ENCODE assay signal across 10 cellular contexts in genomic region chr3:139320551-139321309, GRCh38. TPM values are rescaled to one million over a fixed set of nuclear protein-coding genes. Genes with fewer than 3 reads are reported as not detected.
DNase-seq lines count a peak whose midpoint lies in the region; ATAC-seq and TF ChIP-seq lines count a peak whose summit lies in the region.
"Had no signal": no experiment of that assay in that cellular context is flagged by ENCODE, and none has a peak within 500 bp of the region (broad histone marks: within the 10 kb centered on the region; RNA-seq: fewer than 3 reads in every experiment).

No MANE protein-coding gene starts in this region.

- no peaks in the 10 kb centered on the region for H3K36me3 Mint-ChIP-seq in natural killer cell treated with Interleukin-12 subunit alpha and Interleukin-12 subunit beta and Interleukin-15 and Interleukin-18, amount 100 ng/mL, for 72 hours
- H3K36me3 Mint-ChIP-seq in natural killer cell (no peaks in the 10 kb centered on the region), T-helper 17 cell (ENCODE audit: low read depth) (no peaks in the 10 kb centered on the region), nephron progenitor cell (ENCODE audit: low read depth) (no peaks in the 10 kb centered on the region)
- no peaks in the 10 kb centered on the region for H3K36me3 Mint-ChIP-seq in CD4-positive, alpha-beta T cell (ENCODE audit: low read depth)

- H3K27me3 Mint-ChIP-seq in natural killer cell treated with Interleukin-12 subunit alpha and Interleukin-12 subunit beta and Interleukin-15 and Interleukin-18, amount 100 ng/mL, for 72 hours: peaks cover 18 to 25% of the 10 kb centered on the region in 2 donors
- peaks cover 14 to 15% of the 10 kb centered on the region in 2 donors for H3K27me3 Mint-ChIP-seq in natural killer cell (ENCODE audit: low read depth in 2 of 2)
- peaks cover 35% of the 10 kb centered on the region for H3K27me3 Mint-ChIP-seq in T-helper 17 cell
- peaks cover 19% of the 10 kb centered on the region for H3K27me3 Mint-ChIP-seq in nephron progenitor cell (ENCODE audit: low read depth, poor library complexity)
- H3K27me3 Mint-ChIP-seq in CD4-positive, alpha-beta T cell: peaks cover 13% of the 10 kb centered on the region

- ATAC-seq in natural killer cell treated with Interleukin-12 subunit alpha and Interleukin-12 subunit beta and Interleukin-15 and Interleukin-18, amount 100 ng/mL, for 72 hours: no peak
- no peak for ATAC-seq in natural killer cell
- no peak for ATAC-seq in T-helper 17 cell
- no peak for ATAC-seq in CD4-positive, alpha-beta T cell (ENCODE audit: poor library complexity)

- TF ChIP-seq EP300 in SK-N-SH (IDR thresholded peaks at IDR 0.05; ENCODE audit: borderline replicate concordance in 1 of 2, low read depth in 1 of 2, low read length in 1 of 2): no peak

- no peaks in the 10 kb centered on the region for H3K9me2 ChIP-seq in SK-N-SH

- no peaks in the 10 kb centered on the region for H3K4me1 Mint-ChIP-seq in natural killer cell treated with Interleukin-12 subunit alpha and Interleukin-12 subunit beta and Interleukin-15 and Interleukin-18, amount 100 ng/mL, for 72 hours (ENCODE audit: low read depth in 2 of 2)
- H3K4me1 Mint-ChIP-seq in natural killer cell (no peaks in the 10 kb centered on the region), T-helper 17 cell (peaks cover 3% of the 10 kb centered on the region), nephron progenitor cell (peaks cover 6% of the 10 kb centered on the region)
- H3K4me1 Mint-ChIP-seq in CD4-positive, alpha-beta T cell (ENCODE audit: low read depth): no peaks in the 10 kb centered on the region

- no peaks in the 10 kb centered on the region for H3K9me3 Mint-ChIP-seq in natural killer cell treated with Interleukin-12 subunit alpha and Interleukin-12 subunit beta and Interleukin-15 and Interleukin-18, amount 100 ng/mL, for 72 hours
- H3K9me3 Mint-ChIP-seq in natural killer cell (no peaks in the 10 kb centered on the region), nephron progenitor cell (no peaks in the 10 kb centered on the region)
- no peaks in the 10 kb centered on the region for H3K9me3 Mint-ChIP-seq in CD4-positive, alpha-beta T cell

- POLR2A ChIA-PET in CD4-positive, alpha-beta T cell (lab: Charles Lee): no interaction called here
- POLR2A ChIA-PET in SK-N-SH (lab: Yijun Ruan, JAX): no interaction called here

- no peak overlapping the region for H2AFZ ChIP-seq in SK-N-SH (ENCODE audit: low read depth)

- no peaks in the 10 kb centered on the region for H4K20me1 ChIP-seq in SK-N-SH (ENCODE audit: insufficient read depth)
- H4K20me1 ChIP-seq: BLaER1 had no signal

- peak; percentile 54 for DNase-seq in natural killer cell treated with Interleukin-12 subunit alpha and Interleukin-12 subunit beta and Interleukin-15 and Interleukin-18, amount 100 ng/mL, for 72 hours (ENCODE audit: low spot score)
- DNase-seq in natural killer cell: no peak
- no peak for DNase-seq in T-helper 17 cell
- DNase-seq in nephron progenitor cell: no peak
- DNase-seq in HUDEP-2 (lab: John Stamatoyannopoulos, UW; ENCODE audit: unreplicated experiment in 76 of 76): no peak
- no peak for DNase-seq in CD4-positive, alpha-beta T cell
- DNase-seq in NCI-H345 treated with DMSO at 0.1 percent for 48 hours (lab: John Stamatoyannopoulos, UW; ENCODE audit: unreplicated experiment): no peak
- no peak for DNase-seq in SK-N-SH
- DNase-seq: 8988T had no signal

- no peaks in the 10 kb centered on the region for H3F3A ChIP-seq in SK-N-SH (replicated peaks; ENCODE audit: insufficient read depth)

- WGBS in SK-N-SH (ENCODE audit: low lambda C conversion rate): 91% methylated on average over 8 of the region's 8 CpGs

- no peaks in the 10 kb centered on the region for H3K36me3 ChIP-seq in SK-N-SH (replicated peaks in 1 of 2; ENCODE audit: control insufficient read depth in 1 of 2, insufficient read depth in 2 of 2, low read length in 1 of 2)
- H3K36me3 ChIP-seq: BLaER1 had no signal

- peaks cover 0 to 13% of the 10 kb centered on the region in 2 experiments; a peak in 1 of 4 replicates for H3K4me1 ChIP-seq in SK-N-SH (ENCODE audit: control insufficient read depth in 1 of 2, insufficient read depth in 2 of 2, low read depth in 1 of 2, low read length in 1 of 2)
- H3K4me1 ChIP-seq: BLaER1 had no signal

- no peaks in the 10 kb centered on the region for H3K9me3 ChIP-seq in T-helper 17 cell (ENCODE audit: control insufficient read depth, low read length, poor library complexity, severe bottlenecking)
- H3K9me3 ChIP-seq in CD4-positive, alpha-beta T cell (ENCODE audit: control insufficient read depth, low read length): no peaks in the 10 kb centered on the region
- H3K9me3 ChIP-seq in SK-N-SH: no peaks in the 10 kb centered on the region

- no peak overlapping the region for H3K4me2 ChIP-seq in SK-N-SH
- H3K4me2 ChIP-seq: BLaER1 had no signal

- TF ChIP-seq RAD21 in SK-N-SH (IDR thresholded peaks at IDR 0.05; ENCODE audit: low read length): no peak

- CTCF ChIA-PET in CD4-positive, alpha-beta T cell (lab: Charles Lee): no interaction called here
- CTCF ChIA-PET in SK-N-SH (lab: Yijun Ruan, JAX): interaction anchor here (1.8 to 8.6 kb wide), 4 partner anchors 9 to 209 kb away, joined by 6 to 83 read pairs (median 48); no protein-coding TSS in a partner anchor

- H3K4me3 Mint-ChIP-seq in natural killer cell treated with Interleukin-12 subunit alpha and Interleukin-12 subunit beta and Interleukin-15 and Interleukin-18, amount 100 ng/mL, for 72 hours: no peak overlapping the region
- H3K4me3 Mint-ChIP-seq in natural killer cell: no peak overlapping the region
- no peak overlapping the region for H3K4me3 Mint-ChIP-seq in T-helper 17 cell
- H3K4me3 Mint-ChIP-seq in nephron progenitor cell: no peak overlapping the region
- H3K4me3 Mint-ChIP-seq in CD4-positive, alpha-beta T cell: no peak overlapping the region

- H3K9ac ChIP-seq in SK-N-SH: no peak overlapping the region
- H3K9ac ChIP-seq: BLaER1 had no signal

- no peaks in the 10 kb centered on the region for H3K27me3 ChIP-seq in CD4-positive, alpha-beta T cell (ENCODE audit: control insufficient read depth, insufficient read depth, low read length)
- H3K27me3 ChIP-seq in SK-N-SH (ENCODE audit: insufficient read depth): no peaks in the 10 kb centered on the region
- H3K27me3 ChIP-seq: BLaER1 had no signal

- H3K27ac Mint-ChIP-seq in natural killer cell treated with Interleukin-12 subunit alpha and Interleukin-12 subunit beta and Interleukin-15 and Interleukin-18, amount 100 ng/mL, for 72 hours: no peak overlapping the region
- no peak overlapping the region for H3K27ac Mint-ChIP-seq in natural killer cell
- peak overlapping the region; percentile 72 for H3K27ac Mint-ChIP-seq in T-helper 17 cell
- H3K27ac Mint-ChIP-seq in nephron progenitor cell: peak overlapping the region; percentile 34
- H3K27ac Mint-ChIP-seq in CD4-positive, alpha-beta T cell: no peak overlapping the region

- H3K4me3 ChIP-seq in SK-N-SH (ENCODE audit: low read depth in 2 of 2, low read length in 1 of 2): no peak overlapping the region
- H3K4me3 ChIP-seq: BLaER1 had no signal

- intact Hi-C loops in natural killer cell (cut with micrococcal nuclease): no loop called here
- intact Hi-C loops in CD4-positive, alpha-beta T cell (cut with DNase I, micrococcal nuclease): loop anchor here in 1 of 2 experiments (10.0 kb wide), 1 partner anchor 626 kb away; no protein-coding TSS in a partner anchor

- H3K79me2 ChIP-seq in SK-N-SH (ENCODE audit: insufficient read depth): no peaks in the 10 kb centered on the region

- TF ChIP-seq CTCF in natural killer cell (IDR thresholded peaks at IDR 0.05) (no peak), nephron progenitor cell (IDR thresholded peaks at IDR 0.05) (no peak), SK-N-SH (IDR thresholded peaks at IDR 0.05) (no peak)
- no peak for TF ChIP-seq CTCF in CD4-positive, alpha-beta T cell (IDR thresholded peaks at IDR 0.05)

- H3K27ac ChIP-seq in CD4-positive, alpha-beta T cell (ENCODE audit: low read depth, low read length): no peak overlapping the region
- no peak overlapping the region for H3K27ac ChIP-seq in SK-N-SH (ENCODE audit: low read depth in 2 of 2, low read length in 1 of 2)
- H3K27ac ChIP-seq: BLaER1 had no signal

TF ChIP-seq in SK-N-SH, 30 proteins besides CTCF, POLR2A, EP300 and RAD21:
- no peak for TF ChIP-seq TEAD4 (IDR thresholded peaks at IDR 0.05; ENCODE audit: borderline replicate concordance, insufficient read depth)
- TF ChIP-seq RCOR1 (IDR thresholded peaks at IDR 0.05; ENCODE audit: low read length): no peak
- TF ChIP-seq USF2 (IDR thresholded peaks at IDR 0.05; ENCODE audit: borderline replicate concordance, low read depth, low read length): no peak
- TF ChIP-seq MEF2A (IDR thresholded peaks at IDR 0.05; ENCODE audit: borderline replicate concordance, low read depth): no peak
- no peak for TF ChIP-seq EZH2phosphoT487 (IDR thresholded peaks at IDR 0.05; ENCODE audit: borderline replicate concordance, low read depth)
- TF ChIP-seq MXI1 (IDR thresholded peaks at IDR 0.05; ENCODE audit: low read depth, low read length): no peak

RNA-seq across cellular contexts. Expression of gene MRPS22, which starts 23.1 kb away (rescaled TPM):
- 10 to 100 TPM; 40.9 to 46.6 TPM for total RNA-seq in natural killer cell treated with Interleukin-12 subunit alpha and Interleukin-12 subunit beta and Interleukin-15 and Interleukin-18, amount 100 ng/mL, for 72 hours
- total RNA-seq in natural killer cell (10 to 100 TPM; 32.4 to 39.1 (median 35.3) TPM), T-helper 17 cell (10 to 100 TPM; 31.8 to 41.6 TPM)
- total RNA-seq in CD4-positive, alpha-beta T cell: 10 to 100 TPM; 39.6 to 42.6 TPM
- polyA plus RNA-seq in SK-N-SH (2012; rRNA removed): 50.6 and 53.0 TPM in 2 replicates
- 56.5 and 72.9 TPM in 2 replicates for polyA plus RNA-seq in SK-N-SH (2012; cell fraction: cytosol; rRNA removed)
- polyA plus RNA-seq in SK-N-SH (2012; cell fraction: nucleus; rRNA removed): 51.1 and 55.6 TPM in 2 replicates

Comparison
In these comparisons a context has a peak if more than half of its experiments do, and no peak if none do; other contexts are left out.
1. H3K27ac Mint-ChIP-seq: peak in T-helper 17 cell (single experiment) and nephron progenitor cell (single experiment); none in natural killer cell treated with Interleukin-12 subunit alpha and Interleukin-12 subunit beta and Interleukin-15 and Interleukin-18, amount 100 ng/mL, for 72 hours (0 of 2), natural killer cell (0 of 2) and CD4-positive, alpha-beta T cell (single experiment).